In the genomic region with DNA sequence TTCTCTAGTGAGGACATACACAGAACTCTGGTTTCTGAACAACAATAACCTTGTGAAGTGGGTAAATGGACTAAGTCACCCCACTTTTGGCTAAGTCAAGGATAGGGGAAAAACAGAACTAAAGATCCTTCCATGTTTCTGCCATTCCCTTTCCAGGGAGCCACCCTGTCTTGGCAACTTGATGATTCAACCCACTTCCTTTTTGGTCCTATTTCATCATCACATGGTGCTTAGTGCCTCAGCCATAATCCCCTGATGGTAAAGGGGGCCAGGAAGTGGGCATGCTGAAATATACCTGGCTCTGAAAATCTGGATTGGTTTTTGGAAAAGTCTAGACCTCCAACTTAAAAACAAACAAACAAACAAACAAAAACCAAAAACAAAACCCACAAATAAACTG, we compare ENCODE assay signal across 25 cellular contexts.
A peak's percentile ranks its signal among the peaks of the same experiment; 100 is the strongest.
DNase-seq lines count a peak whose midpoint lies in the region; ATAC-seq and TF ChIP-seq lines count a peak whose summit lies in the region.
"Had no signal": no experiment of that assay in that cellular context is flagged by ENCODE, and none has a peak within 500 bp of the region (broad histone marks: within the 10 kb centered on the region; RNA-seq: fewer than 3 reads in every experiment).

No MANE protein-coding gene starts in this region.

- intact Hi-C loops in A673 (cut with micrococcal nuclease; ENCODE audit: unreplicated experiment) = no loop called here

- H3K9me3 Mint-ChIP-seq in T-cell = no peaks in the 10 kb centered on the region
- H3K9me3 Mint-ChIP-seq: activated CD8-positive, alpha-beta T cell treated with anti-CD3 and anti-CD28 coated beads for 36 hours; nephron had no signal

- DNase-seq in A673 (ENCODE audit: low spot score) (peak; percentile 51), HCEC 1CT (peak; percentile 54), RKO (ENCODE audit: low spot score) (peak; percentile 25), fibroblast of mammary gland (ENCODE audit: low read depth) (peak; percentile 38), COLO668 (lab: John Stamatoyannopoulos, UW; ENCODE audit: unreplicated experiment) (no peak), T-cell (no peak)
- DNase-seq: activated CD8-positive, alpha-beta T cell treated with anti-CD3 and anti-CD28 coated beads for 36 hours; activated T-cell treated with anti-CD3 and anti-CD28 coated beads, Interleukin-2, amount 50 U/mL, for 1 hour; central memory CD4-positive, alpha-beta T cell; erythroblast; heart left ventricle; left lung; NCI-H1417 treated with DMSO at 0.1 percent for 48 hours; NCI-H2171 treated with DMSO at 0.1 percent for 48 hours; T-helper 9 cell had no signal

- no peak overlapping the region for H3K27ac Mint-ChIP-seq in T-cell
- H3K27ac Mint-ChIP-seq: activated CD8-positive, alpha-beta T cell treated with anti-CD3 and anti-CD28 coated beads for 36 hours; CD14-positive monocyte; nephron had no signal

- no peaks in the 10 kb centered on the region for H3K27me3 ChIP-seq in A673 (replicated peaks; ENCODE audit: insufficient read depth, low read depth, low read length, poor library complexity)
- H3K27me3 ChIP-seq: left lung, vagina had no signal

- H3K9me3 ChIP-seq in A673 (ENCODE audit: low read depth, low read length, poor library complexity, severe bottlenecking) = no peaks in the 10 kb centered on the region
- H3K9me3 ChIP-seq: heart left ventricle, left lung, suprapubic skin, vagina had no signal

- no peak overlapping the region for H3K4me3 Mint-ChIP-seq in T-cell
- H3K4me3 Mint-ChIP-seq: activated CD8-positive, alpha-beta T cell treated with anti-CD3 and anti-CD28 coated beads for 36 hours; CD14-positive monocyte; nephron had no signal

- H3K4me3 ChIP-seq in A673 (ENCODE audit: low read depth, low read length, poor library complexity, severe bottlenecking) = no peak overlapping the region
- H3K4me3 ChIP-seq in fibroblast of mammary gland (ENCODE audit: control insufficient read depth, low read depth, low read length) = no peak overlapping the region
- H3K4me3 ChIP-seq: heart left ventricle, left lung, suprapubic skin, vagina had no signal

- BruUV-seq in A673 (replicated peaks; lab: Mats Ljungman, UMichigan) = no TSS peak

- H3K36me3 Mint-ChIP-seq in T-cell = no peaks in the 10 kb centered on the region
- H3K36me3 Mint-ChIP-seq: CD14-positive monocyte had no signal

- CTCF ChIA-PET in A673 (lab: Charles Lee) = no interaction called here
- CTCF ChIA-PET in T-cell (lab: Charles Lee) = no interaction called here

- no peak for TF ChIP-seq CTCF in A673 (conservative IDR thresholded peaks at IDR 0.05; ENCODE audit: low read depth, low read length)
- TF ChIP-seq CTCF in fibroblast of mammary gland (conservative IDR thresholded peaks at IDR 0.05; ENCODE audit: control insufficient read depth, insufficient read depth, low read depth, low read length) = no peak

- peaks cover 6% of the 10 kb centered on the region for H3K4me1 ChIP-seq in A673 (ENCODE audit: insufficient read depth, low read length, poor library complexity, severe bottlenecking)
- H3K4me1 ChIP-seq: heart left ventricle, left lung, parathyroid adenoma, suprapubic skin, vagina had no signal

- no peak for ATAC-seq in GM18517 (IDR thresholded peaks at IDR 0.05; ENCODE audit: unreplicated experiment)
- ATAC-seq in HG03175 (IDR thresholded peaks at IDR 0.05; ENCODE audit: unreplicated experiment) = no peak
- ATAC-seq in T-cell (replicated peaks in 1 of 4) = no peak
- ATAC-seq: activated CD4-positive, CD25-positive, alpha-beta regulatory T cell treated with anti-CD3 and anti-CD28 coated beads, Interleukin-2, amount 50 U/mL, for 24 hours; activated CD8-positive, alpha-beta T cell treated with anti-CD3 and anti-CD28 coated beads for 36 hours; heart left ventricle; left lung; sciatic nerve had no signal

- peaks cover 8% of the 10 kb centered on the region in 2 donors for H3K27me3 Mint-ChIP-seq in T-cell

- H3K27ac ChIP-seq in A673 (ENCODE audit: low read depth, low read length, poor library complexity, severe bottlenecking) = no peak overlapping the region
- H3K27ac ChIP-seq: heart left ventricle, KMS-11, left lung, parathyroid adenoma, suprapubic skin, vagina had no signal

- POLR2A ChIA-PET in A673 (lab: Charles Lee; ENCODE audit: low non-redundant PET) (interaction anchor here (0.7 kb wide), 1 partner anchor 1339 kb away, joined by 3 read pairs; no protein-coding TSS in a partner anchor), T-cell (lab: Charles Lee) (no interaction called here)

- no peaks in the 10 kb centered on the region for H3K36me3 ChIP-seq in A673 (ENCODE audit: insufficient read depth, low read length, poor library complexity, severe bottlenecking)
- H3K36me3 ChIP-seq: heart left ventricle, left lung, suprapubic skin, vagina had no signal

- H3K4me1 Mint-ChIP-seq in T-cell = no peaks in the 10 kb centered on the region
- H3K4me1 Mint-ChIP-seq: CD14-positive monocyte, nephron had no signal

Comparison
In these comparisons a context has a peak if more than half of its experiments do, and no peak if none do; other contexts are left out.
1. DNase-seq: peak in A673 (single experiment), HCEC 1CT (single experiment), RKO (single experiment) and fibroblast of mammary gland (single experiment); none in COLO668 (single experiment) and T-cell (0 of 34).